ENCODE assay signal across 9 cellular contexts in genomic region chr3:29283739-29284138, GRCh38. TPM values are rescaled to one million over a fixed set of nuclear protein-coding genes. Genes with fewer than 3 reads are reported as not detected.
A peak's percentile ranks its signal among the peaks of the same experiment; 100 is the strongest.
DNase-seq lines count a peak whose midpoint lies in the region; ATAC-seq, FAIRE-seq and TF ChIP-seq lines count a peak whose summit lies in the region.
"Had no signal": no experiment of that assay in that cellular context is flagged by ENCODE, and none has a peak within 500 bp of the region (broad histone marks: within the 10 kb centered on the region; RNA-seq: fewer than 3 reads in every experiment).

No MANE protein-coding gene starts in this region.

- H3K9me3 ChIP-seq in cardiac muscle cell (ENCODE audit: low read depth), result no peaks in the 10 kb centered on the region
- no peaks in the 10 kb centered on the region for H3K9me3 ChIP-seq in GM12878 (replicated peaks; ENCODE audit: control insufficient read depth, insufficient read depth, low read length)
- H3K9me3 ChIP-seq in lower lobe of right lung, result no peaks in the 10 kb centered on the region
- no peaks in the 10 kb centered on the region for H3K9me3 ChIP-seq in transverse colon

- SMC1A ChIA-PET in GM12878 (lab: Charles Lee; ENCODE audit: uncharacterized antibody, unreplicated experiment), result interaction anchor here (0.8 to 1.8 kb wide), 14 partner anchors 14 to 123 kb away, joined by 3 to 19 read pairs (median 4); no protein-coding TSS in a partner anchor

- H3K79me2 ChIP-seq in GM12878 (ENCODE audit: control insufficient read depth, insufficient read depth, low read length), result peaks cover 17% of the 10 kb centered on the region

- H3K27ac ChIP-seq in cardiac muscle cell, result peak overlapping the region; percentile 95
- peak overlapping the region; percentile 53 for H3K27ac ChIP-seq in GM12878 (ENCODE audit: control insufficient read depth, insufficient read depth)
- H3K27ac ChIP-seq in lower lobe of right lung, result peak overlapping the region; percentile 85
- peak overlapping the region; percentile 78 to 87 (median 80) for H3K27ac ChIP-seq in transverse colon
- no peak overlapping the region for H3K27ac ChIP-seq in RWPE1

- intact Hi-C loops in cardiac septum (cut with DNase I), result loop anchor here (5.0 kb wide), 3 partner anchors 99 to 359 kb away; no protein-coding TSS in a partner anchor
- intact Hi-C loops in GM12878 (cut with micrococcal nuclease; ENCODE audit: unreplicated experiment), result loop anchor here (2.0 to 10.0 kb wide), 4 partner anchors 35 to 404 kb away; no protein-coding TSS in a partner anchor
- intact Hi-C loops in lower lobe of right lung (cut with DNase I), result loop anchor here (10.0 kb wide), 1 partner anchor 51 kb away; no protein-coding TSS in a partner anchor
- intact Hi-C loops in transverse colon (cut with DNase I; ENCODE audit: low total_unique reads), result no loop called here

- CTCF ChIA-PET in GM12878 (lab: Yijun Ruan, JAX), result interaction anchor here (0.8 to 1.4 kb wide), 2 partner anchors 40 to 48 kb away, joined by 4 read pairs; no protein-coding TSS in a partner anchor
- CTCF ChIA-PET in RWPE1 (lab: Yijun Ruan, JAX), result no interaction called here

- H3K36me3 ChIP-seq in cardiac muscle cell, result no peaks in the 10 kb centered on the region
- H3K36me3 ChIP-seq in GM12878 (ENCODE audit: control insufficient read depth in 2 of 2, insufficient read depth in 2 of 2, low read length in 1 of 2), result no peaks in the 10 kb centered on the region
- no peaks in the 10 kb centered on the region for H3K36me3 ChIP-seq in lower lobe of right lung
- H3K36me3 ChIP-seq in transverse colon, result no peaks in the 10 kb centered on the region

- no peak for FAIRE-seq in GM12878 (lab: Jason Lieb, UNC)

- TF ChIP-seq CTCF in cardiac muscle cell (IDR thresholded peaks at IDR 0.05; ENCODE audit: low read depth, low read length) (no peak), GM12878 (IDR thresholded peaks at IDR 0.05 in 2 of 3, conservative IDR thresholded peaks at IDR 0.05 in 1 of 3; ENCODE audit: control insufficient read depth in 2 of 3, extremely low read depth in 1 of 3, insufficient read depth in 1 of 3, low read depth in 3 of 3, low read length in 3 of 3) (no peak), lower lobe of right lung (IDR thresholded peaks at IDR 0.05) (no peak), transverse colon (IDR thresholded peaks at IDR 0.05) (no peak), RWPE1 (conservative IDR thresholded peaks at IDR 0.05; ENCODE audit: low read depth) (no peak)

- no peak for TF ChIP-seq RAD21 in GM12878 (IDR thresholded peaks at IDR 0.05; ENCODE audit: insufficient read depth, low read depth, low read length)

- ATAC-seq in GM12878 (peak; percentile 38), lower lobe of right lung (no peak)

- DNase-seq in cardiac muscle cell (ENCODE audit: low read depth in 1 of 2, low spot score in 1 of 2) (no peak), cardiac septum (ENCODE audit: low spot score) (no peak), GM12878 (ENCODE audit: low read depth, low spot score) (no peak), lower lobe of right lung (no peak), transverse colon (no peak), epidermal melanocyte (ENCODE audit: insufficient read length, low spot score) (no peak), RWPE1 (ENCODE audit: low spot score) (no peak)
- DNase-seq in stimulated activated naive CD4-positive, alpha-beta T cell (lab: John Stamatoyannopoulos, UW), result no peak
- DNase-seq: activated CD8-positive, alpha-beta memory T cell treated with anti-CD3 and anti-CD28 coated beads, Interleukin-2, amount 50 U/mL, for 4 hours had no signal

- TF ChIP-seq EP300 in GM12878 (IDR thresholded peaks at IDR 0.05; ENCODE audit: borderline replicate concordance in 1 of 2, control insufficient read depth in 1 of 2, low read depth in 2 of 2, low read length in 2 of 2) (no peak), transverse colon (IDR thresholded peaks at IDR 0.05; ENCODE audit: low read depth) (no peak)

- H2AFZ ChIP-seq in GM12878 (ENCODE audit: control insufficient read depth, low read depth, low read length), result peak overlapping the region; percentile 30; the same call in 1 of the 2 replicates

- in situ Hi-C loops in GM12878 (cut with MboI) (no loop called here), transverse colon (cut with MboI; ENCODE audit: low pct_ligation_motif_present in 1 of 4, low pct_unique_long_range_greater_than_20kb in 1 of 4, low sequenced_read_pairs in 3 of 4) (loop anchor here in 1 of 4 donors (25.0 kb wide), 1 partner anchor 479 kb away; no protein-coding TSS in a partner anchor)

- BruUV-seq in GM12878 (replicated peaks; lab: Mats Ljungman, UMichigan), result no TSS peak

- H3K4me3 ChIP-seq in cardiac muscle cell (peak overlapping the region; percentile 54), GM12878 (peak overlapping the region; percentile 79), lower lobe of right lung (peak overlapping the region; percentile 64), transverse colon (peak overlapping the region; percentile 18 to 49 (median 35))

- no peak overlapping the region for H3K9ac ChIP-seq in GM12878 (ENCODE audit: control insufficient read depth, insufficient read depth, low read length)

- RAD21 ChIA-PET in GM12878 (lab: Charles Lee; ENCODE audit: unreplicated experiment), result interaction anchor here (0.9 to 1.7 kb wide), 10 partner anchors 9 to 142 kb away, joined by 3 to 16 read pairs (median 4); no protein-coding TSS in a partner anchor

- TF ChIP-seq POLR2A in GM12878 (IDR thresholded peaks at IDR 0.05; ENCODE audit: low read depth, low read length) (no peak), transverse colon (IDR thresholded peaks at IDR 0.05) (no peak)

- peak overlapping the region; percentile 83 for H3K4me2 ChIP-seq in GM12878 (ENCODE audit: control insufficient read depth, insufficient read depth)

- POLR2A ChIA-PET in GM12878 (lab: Charles Lee), result interaction anchor here (0.6 to 1.2 kb wide), 4 partner anchors 11 to 48 kb away, joined by 3 to 4 read pairs (median 3); no protein-coding TSS in a partner anchor
- POLR2A ChIA-PET in RWPE1 (lab: Yijun Ruan, JAX; ENCODE audit: low non-redundant PET), result no interaction called here

- H4K20me1 ChIP-seq in GM12878 (ENCODE audit: control insufficient read depth, insufficient read depth), result no peaks in the 10 kb centered on the region

- H3K4me1 ChIP-seq in cardiac muscle cell (ENCODE audit: low read depth), result peaks cover 21% of the 10 kb centered on the region
- peaks cover 4% of the 10 kb centered on the region for H3K4me1 ChIP-seq in GM12878 (ENCODE audit: control insufficient read depth, insufficient read depth, low read length)
- no peaks in the 10 kb centered on the region for H3K4me1 ChIP-seq in lower lobe of right lung
- H3K4me1 ChIP-seq in transverse colon, result peaks cover 0 to 6% (median 2%) of the 10 kb centered on the region in 4 donors

- no peaks in the 10 kb centered on the region for H3K27me3 ChIP-seq in cardiac muscle cell
- no peaks in the 10 kb centered on the region for H3K27me3 ChIP-seq in GM12878 (replicated peaks in 1 of 2; ENCODE audit: control insufficient read depth in 2 of 2, insufficient read depth in 2 of 2, low read length in 1 of 2)
- H3K27me3 ChIP-seq in lower lobe of right lung (ENCODE audit: low read depth), result no peaks in the 10 kb centered on the region
- H3K27me3 ChIP-seq in transverse colon, result no peaks in the 10 kb centered on the region

TF ChIP-seq in GM12878, 131 proteins besides CTCF, POLR2A, EP300 and RAD21 (continues in another document):
- no peak for TF ChIP-seq RB1 (IDR thresholded peaks at IDR 0.05; ENCODE audit: borderline replicate concordance)

RNA-seq across cellular contexts. Expression of gene RBMS3, which starts 2.9 kb away (rescaled TPM):
- 17.5 and 20.8 TPM in 2 replicates for total RNA-seq in cardiac muscle cell
- 20.8 and 33.4 TPM in 2 replicates for polyA plus RNA-seq in cardiac muscle cell
- 49.0 TPM for total RNA-seq in cardiac septum
- 56.8 and 65.8 TPM in 2 replicates for total RNA-seq in GM12878 (2013; cell fraction: nucleolus; rRNA removed)
- total RNA-seq in GM12878 (2014; rRNA removed), result 3.8 and 4.8 TPM in 2 replicates
- 3.1 and 4.2 TPM in 2 replicates for total RNA-seq in GM12878 (2014; rRNA removed; fragmentation: Illumina TruSeq; extraction: Trizol)
- 3.4 and 4.4 TPM in 2 replicates for total RNA-seq in GM12878 (2021)
- 0.67 TPM for polyA plus RNA-seq in GM12878 (2011; ENCODE audit: low read depth)
- 4.0 and 4.7 TPM in 2 replicates for polyA plus RNA-seq in GM12878 (2011; rRNA removed)
- 3.5 and 4.0 TPM in 2 replicates for polyA plus RNA-seq in GM12878 (2011; cell fraction: cytosol; rRNA removed)
- 9.4 and 12.8 TPM in 2 replicates for polyA plus RNA-seq in GM12878 (2011; cell fraction: nucleus; rRNA removed)
- 1.8 and 2.0 TPM in 2 replicates for polyA plus RNA-seq in GM12878 (2012)
- 1.3 and 1.7 TPM in 2 replicates for polyA plus RNA-seq in GM12878 (2014; fragmentation: Illumina TruSeq; extraction: Trizol)
- polyA plus RNA-seq in GM12878 (2014; fragmentation: Nextera tagmentation; extraction: Ambion mirVana), result 1 to 10 TPM; 1.3 to 4.3 TPM
- 0.79 and 1.3 TPM in 2 replicates for polyA plus RNA-seq in GM12878 (2014; rRNA removed)
- 1 to 10 TPM; 1.3 to 3.0 TPM for polyA plus RNA-seq in GM12878 (2016; fragmentation: Nextera tagmentation; extraction: Ambion mirVana)
- polyA minus RNA-seq in GM12878 (2011; rRNA and poly(A)+ RNA removed), result 31.4 and 38.2 TPM in 2 replicates
- 6.5 and 7.1 TPM in 2 replicates for polyA minus RNA-seq in GM12878 (2011; cell fraction: cytosol; rRNA and poly(A)+ RNA removed)
- polyA minus RNA-seq in GM12878 (2011; cell fraction: nucleus; rRNA and poly(A)+ RNA removed), result 30.6 and 45.5 TPM in 2 replicates
- 58.5 TPM for total RNA-seq in lower lobe of right lung
- 10 to 100 TPM in 3 of 4 donors, 1 to 10 TPM in 1; 3.8 to 18.7 (median 14.6) TPM for total RNA-seq in transverse colon
